In the genomic region with DNA sequence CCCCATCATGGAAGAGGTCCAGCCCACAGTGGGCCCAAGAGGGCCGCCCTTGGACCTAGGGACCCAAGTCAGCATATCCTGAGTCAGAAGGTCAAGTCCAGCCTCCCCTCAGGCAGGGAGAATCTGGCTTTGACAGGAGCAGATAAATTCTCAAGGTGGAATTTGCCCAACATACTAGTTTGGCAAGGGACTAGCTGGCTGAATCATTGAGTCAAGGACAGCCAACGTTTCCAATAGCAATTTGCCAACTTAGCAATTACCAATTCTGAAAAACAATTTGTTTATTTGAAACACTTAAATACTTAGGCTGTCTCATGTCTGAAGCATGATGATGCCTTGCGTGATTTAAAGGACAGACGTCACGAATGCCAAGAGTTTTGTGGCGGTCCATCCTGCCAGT, we compare ENCODE assay signal across 4 cellular contexts. TPM values are rescaled to one million over a fixed set of nuclear protein-coding genes. Genes with fewer than 3 reads are reported as not detected.
"Had no signal": no experiment of that assay in that cellular context is flagged by ENCODE, and none has a peak within 500 bp of the region (broad histone marks: within the 10 kb centered on the region; RNA-seq: fewer than 3 reads in every experiment).

No MANE protein-coding gene starts in this region.

RNA-seq across cellular contexts. Expression of a gene that starts 2.7 kb away (rescaled TPM):
- total RNA-seq: LHCN-M2, M059J, MCF 10A, NCI-H460 had no signal
